In the genomic region with DNA sequence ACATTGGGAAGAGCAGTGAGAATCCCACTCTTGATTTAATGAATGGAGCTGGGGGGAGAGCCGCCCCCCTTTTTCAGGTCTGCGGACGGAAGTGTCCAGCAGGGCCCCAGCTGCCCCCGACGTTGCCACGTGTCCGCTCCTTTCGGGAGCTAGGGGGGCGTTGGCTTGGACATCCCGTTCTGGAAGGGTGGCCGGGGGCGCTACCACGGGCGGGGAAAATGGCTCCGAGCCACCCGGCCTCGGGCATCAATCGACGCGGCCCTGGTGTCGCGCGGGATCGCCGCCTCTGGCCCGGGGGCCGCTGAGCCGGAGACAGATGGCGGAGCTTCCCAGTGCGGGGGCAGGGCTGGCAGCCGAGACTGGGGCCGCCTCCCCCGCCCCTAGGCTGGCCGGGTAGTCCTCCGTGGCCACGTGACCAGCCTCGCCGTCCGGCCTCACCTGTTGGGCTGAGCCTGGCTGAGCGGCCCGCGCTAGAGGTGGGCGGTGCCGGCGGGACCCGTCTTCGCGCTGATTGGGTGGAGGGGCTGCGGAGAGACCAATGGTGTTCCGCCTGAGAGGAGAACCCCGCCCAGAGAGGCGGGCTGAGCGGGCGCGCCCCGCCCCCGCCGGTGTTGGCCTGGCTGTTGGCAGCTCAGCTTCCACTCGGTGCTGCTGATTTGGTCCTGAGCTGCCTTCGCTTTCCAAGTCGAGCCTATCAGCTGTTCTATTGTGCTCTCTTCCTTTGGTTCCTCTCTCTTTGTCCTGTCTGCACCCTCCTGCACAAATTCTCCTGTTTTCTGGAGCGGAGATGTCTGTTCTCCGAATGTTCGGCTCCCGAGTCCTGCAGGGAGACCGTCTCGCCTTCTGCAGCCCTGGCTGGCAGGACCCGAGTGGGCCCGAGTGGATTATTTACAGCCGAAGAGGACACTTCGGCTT, we compare ENCODE assay signal across 8 cellular contexts. TPM values are rescaled to one million over a fixed set of nuclear protein-coding genes. Genes with fewer than 3 reads are reported as not detected.
A peak's percentile ranks its signal among the peaks of the same experiment; 100 is the strongest.
DNase-seq lines count a peak whose midpoint lies in the region; ATAC-seq and TF ChIP-seq lines count a peak whose summit lies in the region.

No MANE protein-coding gene starts in this region.

- H3K27ac ChIP-seq in RWPE2 (ENCODE audit: poor library complexity, severe bottlenecking) (peak overlapping the region; percentile 73), foreskin keratinocyte (peak overlapping the region; percentile 73), neural cell (ENCODE audit: low read length) (peak overlapping the region; percentile 34)

- no peaks in the 10 kb centered on the region for H3K9me2 ChIP-seq in neural cell (ENCODE audit: insufficient read depth, low read length)

- H3K36me3 ChIP-seq in ES-I3 (ENCODE audit: insufficient read depth, low read length): no peaks in the 10 kb centered on the region
- no peaks in the 10 kb centered on the region for H3K36me3 ChIP-seq in RWPE2 (ENCODE audit: low read depth)
- H3K36me3 ChIP-seq in neural cell (ENCODE audit: insufficient read depth, low read length): no peaks in the 10 kb centered on the region

- peak overlapping the region; percentile 74 for H3K9ac ChIP-seq in ES-I3 (ENCODE audit: low read depth, low read length)
- peak overlapping the region; percentile 52 for H3K9ac ChIP-seq in neural cell (ENCODE audit: low read length)

- TF ChIP-seq CTCF in RWPE2 (IDR thresholded peaks at IDR 0.05; ENCODE audit: poor library complexity, severe bottlenecking) (no peak), foreskin keratinocyte (conservative IDR thresholded peaks at IDR 0.05) (no peak), neural cell (IDR thresholded peaks at IDR 0.05; ENCODE audit: poor library complexity, severe bottlenecking) (no peak)

- no peaks in the 10 kb centered on the region for H3K79me2 ChIP-seq in neural cell (replicated peaks; ENCODE audit: insufficient read depth, low read length)

- peaks cover 0 to 14% of the 10 kb centered on the region in 2 donors for H3K27me3 Mint-ChIP-seq in stimulated activated naive B cell treated with anti-CD40 and anti-IgM and Interleukin-4, amounts not matched to agents 10 μg/mL and 1 μg/mL and 100 μg/mL, for 72 hours

- H3K4me2 ChIP-seq in neural cell (ENCODE audit: low read length): peak overlapping the region; percentile 49

- H3K9me3 ChIP-seq in ES-I3 (ENCODE audit: control insufficient read depth, insufficient read depth, low read length) (no peaks in the 10 kb centered on the region), RWPE2 (ENCODE audit: severe bottlenecking) (no peaks in the 10 kb centered on the region), neural cell (ENCODE audit: low read length) (no peaks in the 10 kb centered on the region)

- peaks cover 0 to 2% of the 10 kb centered on the region in 2 donors for H3K9me3 Mint-ChIP-seq in stimulated activated naive B cell treated with anti-CD40 and anti-IgM and Interleukin-4, amounts not matched to agents 10 μg/mL and 1 μg/mL and 100 μg/mL, for 72 hours

- H3K4me3 ChIP-seq in RWPE2 (ENCODE audit: severe bottlenecking) (peak overlapping the region; percentile 46), neural cell (ENCODE audit: low read length) (peak overlapping the region; percentile 70)

- no peaks in the 10 kb centered on the region for H4K20me1 ChIP-seq in neural cell (ENCODE audit: insufficient read depth)

- H3K27me3 ChIP-seq in RWPE2 (ENCODE audit: insufficient read depth, poor library complexity, severe bottlenecking): no peaks in the 10 kb centered on the region
- peaks cover 5% of the 10 kb centered on the region for H3K27me3 ChIP-seq in foreskin keratinocyte
- peaks cover 55% of the 10 kb centered on the region for H3K27me3 ChIP-seq in neural cell (ENCODE audit: insufficient read depth, low read depth, low read length)

- peak overlapping the region; percentile 35 for H2AFZ ChIP-seq in neural cell (ENCODE audit: low read depth, low read length)

- H3K36me3 Mint-ChIP-seq in stimulated activated naive B cell treated with anti-CD40 and anti-IgM and Interleukin-4, amounts not matched to agents 10 μg/mL and 1 μg/mL and 100 μg/mL, for 72 hours: peaks cover 32 to 43% of the 10 kb centered on the region in 2 donors

- DNase-seq in RWPE2 (ENCODE audit: low spot score): peak; percentile 96
- DNase-seq in activated naive CD4-positive, alpha-beta T cell treated with Interleukin-2 at 50 U/mL for 16 hours: peak; percentile 94
- DNase-seq in foreskin keratinocyte: peak; percentile 90 to 92
- peak; percentile 86 for DNase-seq in stimulated activated naive B cell treated with anti-CD40 and anti-IgM and Interleukin-4, amounts not matched to agents 10 μg/mL and 1 μg/mL and 100 μg/mL, for 72 hours

- peak; percentile 67 for ATAC-seq in HG03135 (IDR thresholded peaks at IDR 0.05; ENCODE audit: unreplicated experiment)
- ATAC-seq in RWPE2 (ENCODE audit: low read depth): peak; percentile 99
- peak; percentile 100 for ATAC-seq in foreskin keratinocyte
- ATAC-seq in stimulated activated naive B cell treated with anti-CD40 and anti-IgM and Interleukin-4, amounts not matched to agents 10 μg/mL and 1 μg/mL and 100 μg/mL, for 72 hours (replicated peaks): peak; percentile 99 to 100
- no peak for ATAC-seq in HG03378 (IDR thresholded peaks at IDR 0.05; ENCODE audit: unreplicated experiment)

- peaks cover 31 to 60% of the 10 kb centered on the region in 2 donors for H3K4me1 Mint-ChIP-seq in stimulated activated naive B cell treated with anti-CD40 and anti-IgM and Interleukin-4, amounts not matched to agents 10 μg/mL and 1 μg/mL and 100 μg/mL, for 72 hours

- no peak overlapping the region for H3K27ac Mint-ChIP-seq in stimulated activated naive B cell treated with anti-CD40 and anti-IgM and Interleukin-4, amounts not matched to agents 10 μg/mL and 1 μg/mL and 100 μg/mL, for 72 hours

- peak; percentile 22 for TF ChIP-seq EP300 in neural cell (conservative IDR thresholded peaks at IDR 0.05; ENCODE audit: poor library complexity, severe bottlenecking)

- peak overlapping the region; percentile 82 to 83 for H3K4me3 Mint-ChIP-seq in stimulated activated naive B cell treated with anti-CD40 and anti-IgM and Interleukin-4, amounts not matched to agents 10 μg/mL and 1 μg/mL and 100 μg/mL, for 72 hours

- no peak for TF ChIP-seq RAD21 in neural cell (conservative IDR thresholded peaks at IDR 0.05)

- H3F3A ChIP-seq in neural cell (ENCODE audit: insufficient read depth, low read length, poor library complexity, severe bottlenecking): no peaks in the 10 kb centered on the region

- H3K4me1 ChIP-seq in ES-I3 (ENCODE audit: insufficient read depth, low read length) (peaks cover 39% of the 10 kb centered on the region), RWPE2 (ENCODE audit: insufficient read depth, poor library complexity, severe bottlenecking) (peaks cover 25% of the 10 kb centered on the region), foreskin keratinocyte (peaks cover 9% of the 10 kb centered on the region)

TF ChIP-seq in neural cell, 6 proteins besides CTCF, POLR2A, EP300 and RAD21:
- TF ChIP-seq, protein P1, sequence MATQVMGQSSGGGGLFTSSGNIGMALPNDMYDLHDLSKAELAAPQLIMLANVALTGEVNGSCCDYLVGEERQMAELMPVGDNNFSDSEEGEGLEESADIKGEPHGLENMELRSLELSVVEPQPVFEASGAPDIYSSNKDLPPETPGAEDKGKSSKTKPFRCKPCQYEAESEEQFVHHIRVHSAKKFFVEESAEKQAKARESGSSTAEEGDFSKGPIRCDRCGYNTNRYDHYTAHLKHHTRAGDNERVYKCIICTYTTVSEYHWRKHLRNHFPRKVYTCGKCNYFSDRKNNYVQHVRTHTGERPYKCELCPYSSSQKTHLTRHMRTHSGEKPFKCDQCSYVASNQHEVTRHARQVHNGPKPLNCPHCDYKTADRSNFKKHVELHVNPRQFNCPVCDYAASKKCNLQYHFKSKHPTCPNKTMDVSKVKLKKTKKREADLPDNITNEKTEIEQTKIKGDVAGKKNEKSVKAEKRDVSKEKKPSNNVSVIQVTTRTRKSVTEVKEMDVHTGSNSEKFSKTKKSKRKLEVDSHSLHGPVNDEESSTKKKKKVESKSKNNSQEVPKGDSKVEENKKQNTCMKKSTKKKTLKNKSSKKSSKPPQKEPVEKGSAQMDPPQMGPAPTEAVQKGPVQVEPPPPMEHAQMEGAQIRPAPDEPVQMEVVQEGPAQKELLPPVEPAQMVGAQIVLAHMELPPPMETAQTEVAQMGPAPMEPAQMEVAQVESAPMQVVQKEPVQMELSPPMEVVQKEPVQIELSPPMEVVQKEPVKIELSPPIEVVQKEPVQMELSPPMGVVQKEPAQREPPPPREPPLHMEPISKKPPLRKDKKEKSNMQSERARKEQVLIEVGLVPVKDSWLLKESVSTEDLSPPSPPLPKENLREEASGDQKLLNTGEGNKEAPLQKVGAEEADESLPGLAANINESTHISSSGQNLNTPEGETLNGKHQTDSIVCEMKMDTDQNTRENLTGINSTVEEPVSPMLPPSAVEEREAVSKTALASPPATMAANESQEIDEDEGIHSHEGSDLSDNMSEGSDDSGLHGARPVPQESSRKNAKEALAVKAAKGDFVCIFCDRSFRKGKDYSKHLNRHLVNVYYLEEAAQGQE (IDR thresholded peaks at IDR 0.05; ENCODE audit: borderline replicate concordance): peak; percentile 32
- TF ChIP-seq MXI1 (conservative IDR thresholded peaks at IDR 0.05; ENCODE audit: poor library complexity, severe bottlenecking): peak; percentile 73
- TF ChIP-seq POLR2AphosphoS5 (IDR thresholded peaks at IDR 0.05): peak; percentile 37
- TF ChIP-seq TAF1 (IDR thresholded peaks at IDR 0.05; ENCODE audit: low read depth): no peak
- peak; percentile 34 for TF ChIP-seq SMC3 (conservative IDR thresholded peaks at IDR 0.05; ENCODE audit: poor library complexity)
- TF ChIP-seq EZH2 (IDR thresholded peaks at IDR 0.05; ENCODE audit: borderline replicate concordance, insufficient read depth, low read length, poor library complexity, severe bottlenecking): no peak

RNA-seq across cellular contexts. Expression of a gene that starts 8.3 kb away (rescaled TPM):
- total RNA-seq in foreskin keratinocyte: 1.8 and 2.1 TPM in 2 replicates
- polyA plus RNA-seq in foreskin keratinocyte (0.56 and 0.70 TPM in 2 replicates), neural cell (0.56 and 0.58 TPM in 2 replicates)
- 2.7 TPM in 2 replicates for polyA minus RNA-seq in neural cell
